In the genomic region with DNA sequence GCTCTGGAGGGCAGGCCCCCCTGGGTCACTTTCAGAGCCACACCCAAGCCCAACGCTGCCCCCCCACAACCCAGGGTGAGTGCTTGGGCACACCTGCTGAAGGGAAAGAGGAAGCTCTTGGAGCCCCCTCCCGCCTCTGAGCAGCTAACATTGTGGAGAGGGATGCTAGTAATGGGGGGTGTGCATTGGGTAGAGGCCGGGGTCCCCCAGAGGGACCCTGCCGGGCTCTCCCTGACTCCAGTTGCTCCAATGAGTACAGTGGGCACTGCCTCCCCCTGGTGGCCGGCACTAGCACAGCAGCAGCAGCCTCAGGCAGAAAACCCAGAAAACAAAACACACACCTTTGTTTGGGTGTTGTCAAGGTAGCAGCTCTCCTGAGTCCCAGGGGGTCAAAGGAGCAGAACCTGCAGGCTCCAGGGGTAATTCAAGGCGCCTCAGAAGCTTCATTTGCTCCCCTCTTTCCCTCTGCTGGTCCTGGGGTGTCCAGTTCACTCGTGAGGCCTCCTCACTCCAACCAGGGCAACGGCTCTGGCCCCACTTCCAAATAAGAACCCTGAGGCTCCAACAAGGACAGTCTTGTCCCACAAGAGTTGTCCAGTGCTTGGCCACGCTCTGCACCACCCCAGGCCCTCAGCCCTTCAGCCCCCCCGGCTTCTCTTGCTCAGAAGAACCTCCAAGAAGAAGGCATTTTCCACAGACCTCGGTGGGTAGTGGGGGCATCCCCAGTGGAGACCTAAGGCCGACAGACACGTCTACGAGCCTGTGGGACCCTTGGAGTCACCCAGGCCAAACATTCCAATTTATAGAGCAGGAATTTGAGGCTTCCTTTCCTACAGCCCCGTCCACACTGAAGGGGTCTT, we compare ENCODE assay signal across 9 cellular contexts. TPM values are rescaled to one million over a fixed set of nuclear protein-coding genes. Genes with fewer than 3 reads are reported as not detected.
DNase-seq lines count a peak whose midpoint lies in the region; ATAC-seq, FAIRE-seq and TF ChIP-seq lines count a peak whose summit lies in the region.
"Had no signal": no experiment of that assay in that cellular context is flagged by ENCODE, and none has a peak within 500 bp of the region (broad histone marks: within the 10 kb centered on the region; RNA-seq: fewer than 3 reads in every experiment).

No MANE protein-coding gene starts in this region.

- no peaks in the 10 kb centered on the region for H3K9me3 Mint-ChIP-seq in stimulated activated naive CD8-positive, alpha-beta T cell treated with anti-CD3 and anti-CD28 coated beads, Interleukin-15, Interleukin-2, amounts not matched to agents 100 ng/mL and 50 ng/mL, for 24 hours

- H3K27ac Mint-ChIP-seq in stimulated activated naive CD8-positive, alpha-beta T cell treated with anti-CD3 and anti-CD28 coated beads, Interleukin-15, Interleukin-2, amounts not matched to agents 100 ng/mL and 50 ng/mL, for 24 hours: peak overlapping the region; percentile 94

- H3K36me3 Mint-ChIP-seq in stimulated activated naive CD8-positive, alpha-beta T cell treated with anti-CD3 and anti-CD28 coated beads, Interleukin-15, Interleukin-2, amounts not matched to agents 100 ng/mL and 50 ng/mL, for 24 hours (ENCODE audit: low read depth): peaks cover 11% of the 10 kb centered on the region

- no peak for FAIRE-seq in RCC 7860 (lab: Jason Lieb, UNC)
- FAIRE-seq: frontal cortex had no signal

- TF ChIP-seq CTCF in DOHH2 (IDR thresholded peaks at IDR 0.05; ENCODE audit: low read depth, low read length, poor library complexity, severe bottlenecking) (peak; percentile 91), fibroblast of pulmonary artery (IDR thresholded peaks at IDR 0.05; ENCODE audit: low read length, missing control alignments) (peak; percentile 98), neural cell (IDR thresholded peaks at IDR 0.05; ENCODE audit: poor library complexity, severe bottlenecking) (peak; percentile 96)

- DNase-seq in RCC 7860 (ENCODE audit: low spot score) (peak; percentile 62), fibroblast of pulmonary artery (ENCODE audit: low read depth) (peak; percentile 50)
- DNase-seq in activated T-helper 9 cell treated with anti-CD3 and anti-CD28 coated beads, Interleukin-2, amount 50 U/mL, for 16 hours (ENCODE audit: low read depth): peak; percentile 70

- H3K9me3 ChIP-seq in DOHH2 (ENCODE audit: control insufficient read depth, insufficient read depth, low read length) (no peaks in the 10 kb centered on the region), neural cell (ENCODE audit: low read length) (no peaks in the 10 kb centered on the region)

- no peaks in the 10 kb centered on the region for H3K27me3 Mint-ChIP-seq in stimulated activated naive CD8-positive, alpha-beta T cell treated with anti-CD3 and anti-CD28 coated beads, Interleukin-15, Interleukin-2, amounts not matched to agents 100 ng/mL and 50 ng/mL, for 24 hours

- TF ChIP-seq EP300 in Ishikawa (IDR thresholded peaks at IDR 0.05; ENCODE audit: borderline replicate concordance) (no peak), neural cell (conservative IDR thresholded peaks at IDR 0.05; ENCODE audit: poor library complexity, severe bottlenecking) (peak; percentile 14)

- H3K27me3 ChIP-seq in DOHH2 (ENCODE audit: control insufficient read depth, low read length) (no peaks in the 10 kb centered on the region), neural cell (ENCODE audit: insufficient read depth, low read depth, low read length) (no peaks in the 10 kb centered on the region)

- peaks cover 33% of the 10 kb centered on the region for H4K20me1 ChIP-seq in DOHH2 (ENCODE audit: control insufficient read depth, insufficient read depth, low read depth, low read length)
- no peaks in the 10 kb centered on the region for H4K20me1 ChIP-seq in neural cell (ENCODE audit: insufficient read depth)

- peak overlapping the region; percentile 27 for H2AFZ ChIP-seq in neural cell (ENCODE audit: low read depth, low read length)

- ATAC-seq in GM18861 (IDR thresholded peaks at IDR 0.05; ENCODE audit: unreplicated experiment): no peak

- H3K27ac ChIP-seq in DOHH2 (ENCODE audit: low read depth, low read length): peak overlapping the region; percentile 58
- peak overlapping the region; percentile 83 for H3K27ac ChIP-seq in neural cell (ENCODE audit: low read length)

- TF ChIP-seq RAD21 in Ishikawa (IDR thresholded peaks at IDR 0.05; ENCODE audit: low read depth) (peak; percentile 83), neural cell (conservative IDR thresholded peaks at IDR 0.05) (peak; percentile 74)

- peaks cover 2% of the 10 kb centered on the region; the same call in 1 of the 2 replicates for H3F3A ChIP-seq in DOHH2 (ENCODE audit: control insufficient read depth, insufficient read depth)
- no peaks in the 10 kb centered on the region for H3F3A ChIP-seq in neural cell (ENCODE audit: insufficient read depth, low read length, poor library complexity, severe bottlenecking)

- H3K4me3 Mint-ChIP-seq in stimulated activated naive CD8-positive, alpha-beta T cell treated with anti-CD3 and anti-CD28 coated beads, Interleukin-15, Interleukin-2, amounts not matched to agents 100 ng/mL and 50 ng/mL, for 24 hours: peak overlapping the region; percentile 94

- peaks cover 54% of the 10 kb centered on the region for H3K4me1 Mint-ChIP-seq in stimulated activated naive CD8-positive, alpha-beta T cell treated with anti-CD3 and anti-CD28 coated beads, Interleukin-15, Interleukin-2, amounts not matched to agents 100 ng/mL and 50 ng/mL, for 24 hours (ENCODE audit: low read depth)

- H3K4me1 ChIP-seq in DOHH2 (ENCODE audit: control insufficient read depth, low read length): peaks cover 47% of the 10 kb centered on the region

- H3K4me3 ChIP-seq in DOHH2 (ENCODE audit: low read length) (peak overlapping the region; percentile 99), fibroblast of pulmonary artery (replicated peaks; ENCODE audit: low read depth, low read length) (peak overlapping the region; percentile 74), neural cell (ENCODE audit: low read length) (peak overlapping the region; percentile 88)

- peaks cover 32% of the 10 kb centered on the region for H3K36me3 ChIP-seq in DOHH2 (ENCODE audit: control insufficient read depth, low read length)
- H3K36me3 ChIP-seq in neural cell (ENCODE audit: insufficient read depth, low read length): no peaks in the 10 kb centered on the region

- peaks cover 61% of the 10 kb centered on the region for H3K79me2 ChIP-seq in DOHH2 (ENCODE audit: control insufficient read depth, low read length)
- H3K79me2 ChIP-seq in neural cell (replicated peaks; ENCODE audit: insufficient read depth, low read length): peaks cover 53% of the 10 kb centered on the region

- no peaks in the 10 kb centered on the region for H3K9me2 ChIP-seq in DOHH2 (replicated peaks; ENCODE audit: control insufficient read depth, low read length)
- H3K9me2 ChIP-seq in neural cell (ENCODE audit: insufficient read depth, low read length): no peaks in the 10 kb centered on the region

- H3K4me2 ChIP-seq in DOHH2 (ENCODE audit: low read length) (peak overlapping the region; percentile 97), neural cell (ENCODE audit: low read length) (peak overlapping the region; percentile 100)

- peak overlapping the region; percentile 85 for H3K9ac ChIP-seq in neural cell (ENCODE audit: low read length)

TF ChIP-seq in Ishikawa, 13 proteins besides CTCF, POLR2A, EP300 and RAD21 (continues in another document):
- TF ChIP-seq ZBTB7A (IDR thresholded peaks at IDR 0.05; ENCODE audit: low read depth) (no peak), TCF12 (IDR thresholded peaks at IDR 0.05; ENCODE audit: low read depth) (no peak)
- TF ChIP-seq, protein P1, sequence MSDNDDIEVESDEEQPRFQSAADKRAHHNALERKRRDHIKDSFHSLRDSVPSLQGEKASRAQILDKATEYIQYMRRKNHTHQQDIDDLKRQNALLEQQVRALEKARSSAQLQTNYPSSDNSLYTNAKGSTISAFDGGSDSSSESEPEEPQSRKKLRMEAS (IDR thresholded peaks at IDR 0.05): no peak

TF ChIP-seq in neural cell, 6 proteins besides CTCF, POLR2A, EP300 and RAD21:
- TF ChIP-seq TAF1 (IDR thresholded peaks at IDR 0.05; ENCODE audit: low read depth) (no peak), SMC3 (conservative IDR thresholded peaks at IDR 0.05; ENCODE audit: poor library complexity) (peak; percentile 72), MXI1 (conservative IDR thresholded peaks at IDR 0.05; ENCODE audit: poor library complexity, severe bottlenecking) (peak; percentile 26)
- TF ChIP-seq, protein P2, sequence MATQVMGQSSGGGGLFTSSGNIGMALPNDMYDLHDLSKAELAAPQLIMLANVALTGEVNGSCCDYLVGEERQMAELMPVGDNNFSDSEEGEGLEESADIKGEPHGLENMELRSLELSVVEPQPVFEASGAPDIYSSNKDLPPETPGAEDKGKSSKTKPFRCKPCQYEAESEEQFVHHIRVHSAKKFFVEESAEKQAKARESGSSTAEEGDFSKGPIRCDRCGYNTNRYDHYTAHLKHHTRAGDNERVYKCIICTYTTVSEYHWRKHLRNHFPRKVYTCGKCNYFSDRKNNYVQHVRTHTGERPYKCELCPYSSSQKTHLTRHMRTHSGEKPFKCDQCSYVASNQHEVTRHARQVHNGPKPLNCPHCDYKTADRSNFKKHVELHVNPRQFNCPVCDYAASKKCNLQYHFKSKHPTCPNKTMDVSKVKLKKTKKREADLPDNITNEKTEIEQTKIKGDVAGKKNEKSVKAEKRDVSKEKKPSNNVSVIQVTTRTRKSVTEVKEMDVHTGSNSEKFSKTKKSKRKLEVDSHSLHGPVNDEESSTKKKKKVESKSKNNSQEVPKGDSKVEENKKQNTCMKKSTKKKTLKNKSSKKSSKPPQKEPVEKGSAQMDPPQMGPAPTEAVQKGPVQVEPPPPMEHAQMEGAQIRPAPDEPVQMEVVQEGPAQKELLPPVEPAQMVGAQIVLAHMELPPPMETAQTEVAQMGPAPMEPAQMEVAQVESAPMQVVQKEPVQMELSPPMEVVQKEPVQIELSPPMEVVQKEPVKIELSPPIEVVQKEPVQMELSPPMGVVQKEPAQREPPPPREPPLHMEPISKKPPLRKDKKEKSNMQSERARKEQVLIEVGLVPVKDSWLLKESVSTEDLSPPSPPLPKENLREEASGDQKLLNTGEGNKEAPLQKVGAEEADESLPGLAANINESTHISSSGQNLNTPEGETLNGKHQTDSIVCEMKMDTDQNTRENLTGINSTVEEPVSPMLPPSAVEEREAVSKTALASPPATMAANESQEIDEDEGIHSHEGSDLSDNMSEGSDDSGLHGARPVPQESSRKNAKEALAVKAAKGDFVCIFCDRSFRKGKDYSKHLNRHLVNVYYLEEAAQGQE (IDR thresholded peaks at IDR 0.05; ENCODE audit: borderline replicate concordance): peak; percentile 20

RNA-seq across cellular contexts. Expression of a gene that starts 16.1 kb away (rescaled TPM):
- polyA plus RNA-seq in neural cell: not detected in 2 replicates
- polyA minus RNA-seq in neural cell: not detected in 2 replicates

RNA-seq across cellular contexts. Expression of a gene that starts 26.6 kb away (rescaled TPM):
- 174 and 253 TPM in 2 replicates for polyA plus RNA-seq in neural cell
- polyA minus RNA-seq in neural cell: 152 and 161 TPM in 2 replicates
